9 cellular contexts compared by ENCODE assay signal in genomic region chr14:52268191-52269061, GRCh38. TPM values are rescaled to one million over a fixed set of nuclear protein-coding genes. Genes with fewer than 3 reads are reported as not detected.
DNase-seq lines count a peak whose midpoint lies in the region; ATAC-seq lines count a peak whose summit lies in the region.
"Had no signal": no experiment of that assay in that cellular context is flagged by ENCODE, and none has a peak within 500 bp of the region (broad histone marks: within the 10 kb centered on the region; RNA-seq: fewer than 3 reads in every experiment).

No MANE protein-coding gene starts in this region.

- ATAC-seq in GM18870 (IDR thresholded peaks at IDR 0.05; ENCODE audit: unreplicated experiment) (no peak), HG03442 (IDR thresholded peaks at IDR 0.05; ENCODE audit: unreplicated experiment) (no peak)

- no peaks in the 10 kb centered on the region; the same call in 1 of the 2 replicates for H3K4me1 ChIP-seq in HUES48 (ENCODE audit: control insufficient read depth, insufficient read depth, low read length)
- H3K4me1 ChIP-seq in iPS-15b (ENCODE audit: control insufficient read depth, insufficient read depth, low read length), result peaks cover 8% of the 10 kb centered on the region

- H3K4me3 ChIP-seq in HUES48 (ENCODE audit: low read depth, low read length) (peak overlapping the region; percentile 61), iPS-15b (ENCODE audit: low read depth, low read length) (peak overlapping the region; percentile 71)

- no peaks in the 10 kb centered on the region for H3K9me3 ChIP-seq in HUES48 (ENCODE audit: control insufficient read depth, insufficient read depth, low read length)
- H3K9me3 ChIP-seq in iPS-15b (ENCODE audit: control insufficient read depth, insufficient read depth, low read length), result no peaks in the 10 kb centered on the region

- no peak overlapping the region for H3K27ac ChIP-seq in HUES48 (ENCODE audit: low read depth, low read length)

- H3K36me3 ChIP-seq in HUES48 (ENCODE audit: control insufficient read depth, insufficient read depth, low read length), result no peaks in the 10 kb centered on the region
- no peaks in the 10 kb centered on the region for H3K36me3 ChIP-seq in iPS-15b (ENCODE audit: control insufficient read depth, insufficient read depth, low read length)

- H3K27me3 ChIP-seq in HUES48 (ENCODE audit: control insufficient read depth, insufficient read depth, low read length) (peaks cover 67% of the 10 kb centered on the region), iPS-15b (ENCODE audit: control insufficient read depth, insufficient read depth, low read length) (peaks cover 53% of the 10 kb centered on the region)

- DNase-seq in activated gamma-delta T cell treated with anti-CD3 and anti-CD28 coated beads, Interleukin-2, amount 50 U/mL, for 16 hours (ENCODE audit: low read depth), result peak; percentile 15
- DNase-seq in stimulated activated CD4-positive, alpha-beta T cell treated with anti-CD3 and anti-CD28 coated beads, Interleukin-1b, Interleukin-23, amount 100 ng/mL, for 48 hours, result peak; percentile 17
- no peak for DNase-seq in activated CD4-positive, CD25-positive, alpha-beta regulatory T cell (lab: John Stamatoyannopoulos, UW)
- no peak for DNase-seq in cerebellum (ENCODE audit: low spot score)

- no peak overlapping the region for H3K9ac ChIP-seq in HUES48 (ENCODE audit: low read depth, low read length)
- H3K9ac ChIP-seq in iPS-15b (ENCODE audit: low read depth, low read length), result peak overlapping the region; percentile 47

RNA-seq across cellular contexts. Expression of gene PTGDR, which starts 0.9 kb away (rescaled TPM):
- total RNA-seq in cerebellum, result 0.36 TPM
- total RNA-seq: lung microvascular endothelial cell had no signal

RNA-seq across cellular contexts. Expression of gene PTGER2, which starts 45.7 kb away (rescaled TPM):
- 0.45 TPM for total RNA-seq in cerebellum
- total RNA-seq: lung microvascular endothelial cell had no signal

Comparison
In these comparisons a context has a peak if more than half of its experiments do, and no peak if none do; other contexts are left out.
1. DNase-seq: peak in activated gamma-delta T cell treated with anti-CD3 and anti-CD28 coated beads, Interleukin-2, amount 50 U/mL, for 16 hours (single experiment) and stimulated activated CD4-positive, alpha-beta T cell treated with anti-CD3 and anti-CD28 coated beads, Interleukin-1b, Interleukin-23, amount 100 ng/mL, for 48 hours (single experiment); none in activated CD4-positive, CD25-positive, alpha-beta regulatory T cell (0 of 4) and cerebellum (single experiment).